25 cellular contexts compared by ENCODE assay signal in the genomic region with DNA sequence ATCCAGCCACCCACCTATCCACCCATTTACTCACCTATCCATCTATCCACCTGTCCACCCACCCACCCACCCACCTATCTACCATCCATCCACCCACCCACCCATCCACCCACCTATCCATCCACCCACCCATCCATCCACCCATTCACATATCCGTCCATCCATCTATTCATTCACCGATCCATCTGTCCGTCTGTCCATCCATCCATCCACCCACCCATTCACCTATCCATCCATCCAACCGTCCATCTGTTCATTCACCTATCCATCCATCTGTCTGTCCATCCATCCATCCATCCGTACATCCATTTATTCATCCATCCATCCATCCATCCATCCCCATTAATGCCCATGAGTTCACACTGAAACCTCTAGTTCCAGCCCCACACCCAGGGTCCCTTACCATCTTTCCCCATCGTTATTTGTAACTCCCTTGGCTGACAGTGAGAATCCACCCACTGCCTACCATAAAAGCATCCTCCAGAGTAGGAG. TPM values are rescaled to one million over a fixed set of nuclear protein-coding genes. Genes with fewer than 3 reads are reported as not detected.
DNase-seq lines count a peak whose midpoint lies in the region; ATAC-seq, FAIRE-seq and TF ChIP-seq lines count a peak whose summit lies in the region.
"Had no signal": no experiment of that assay in that cellular context is flagged by ENCODE, and none has a peak within 500 bp of the region (broad histone marks: within the 10 kb centered on the region; RNA-seq: fewer than 3 reads in every experiment).

No MANE protein-coding gene starts in this region.

- no peaks in the 10 kb centered on the region for H3K27me3 ChIP-seq in K562 (ENCODE audit: control insufficient read depth in 2 of 2, insufficient read depth in 2 of 2, low read length in 2 of 2)
- no peaks in the 10 kb centered on the region for H3K27me3 ChIP-seq in osteoblast (ENCODE audit: insufficient read depth, low read length)
- H3K27me3 ChIP-seq: BLaER1 treated with 17β-estradiol and CSF1 and Interleukin-3, amounts not matched to agents 10 nM and 100 nM had no signal

- TF ChIP-seq POLR2A in K562 (conservative IDR thresholded peaks at IDR 0.05): no peak

- H4K20me1 ChIP-seq in K562 (replicated peaks; ENCODE audit: control insufficient read depth, insufficient read depth, low read length) (peaks cover 23% of the 10 kb centered on the region), osteoblast (ENCODE audit: insufficient read depth, low read length) (peaks cover 41% of the 10 kb centered on the region)

- no peak overlapping the region for H3K9ac ChIP-seq in K562 (ENCODE audit: insufficient read depth in 1 of 2, low read depth in 2 of 2, low read length in 2 of 2)
- H3K9ac ChIP-seq: BLaER1 treated with 17β-estradiol and CSF1 and Interleukin-3, amounts not matched to agents 10 nM and 100 nM had no signal

- POLR2A ChIA-PET in HEK293 (lab: Yijun Ruan, JAX) (no interaction called here), K562 (lab: Yijun Ruan, JAX) (no interaction called here)

- no peak for TF ChIP-seq EP300 in K562 (IDR thresholded peaks at IDR 0.05; ENCODE audit: low read length)

- no peaks in the 10 kb centered on the region for H3K4me1 ChIP-seq in HEK293 (ENCODE audit: control insufficient read depth, insufficient read depth, low read length)
- H3K4me1 ChIP-seq in K562 (replicated peaks in 1 of 2; ENCODE audit: control insufficient read depth in 2 of 2, insufficient read depth in 2 of 2, low read length in 2 of 2): peaks cover 0 to 9% of the 10 kb centered on the region in 2 experiments; a peak in 1 of 5 replicates
- H3K4me1 ChIP-seq in osteoblast (ENCODE audit: insufficient read depth, low read length): peaks cover 13% of the 10 kb centered on the region

- CTCF ChIA-PET in HEK293 (lab: Yijun Ruan, JAX): interaction anchor here (0.7 to 2.8 kb wide), 4 partner anchors 10 to 21 kb away, joined by 3 to 21 read pairs (median 4); no protein-coding TSS in a partner anchor
- CTCF ChIA-PET in K562 (lab: Yijun Ruan, JAX; ENCODE audit: low intra/inter-chr PET ratio): interaction anchor here (1.1 kb wide), 1 partner anchor 31 kb away, joined by 3 read pairs; no protein-coding TSS in a partner anchor

- no peaks in the 10 kb centered on the region for H3K36me3 Mint-ChIP-seq in glutamatergic neuron (ENCODE audit: unreplicated experiment)

- H2AFZ ChIP-seq in K562 (ENCODE audit: low read depth, low read length) (no peak overlapping the region), osteoblast (ENCODE audit: low read length) (no peak overlapping the region)

- H3K9me3 ChIP-seq in HEK293 (ENCODE audit: control insufficient read depth, insufficient read depth, low read depth, low read length) (no peaks in the 10 kb centered on the region), K562 (replicated peaks; ENCODE audit: control insufficient read depth, insufficient read depth, low read depth, low read length) (no peaks in the 10 kb centered on the region), osteoblast (ENCODE audit: low read depth, low read length) (no peaks in the 10 kb centered on the region)
- H3K9me3 ChIP-seq: BLaER1 treated with 17β-estradiol and CSF1 and Interleukin-3, amounts not matched to agents 10 nM and 100 nM had no signal

- ATAC-seq in K562 (no peak), GM18502 (IDR thresholded peaks at IDR 0.05; ENCODE audit: poor library complexity, unreplicated experiment) (no peak)
- ATAC-seq: GM12878 had no signal

- peak overlapping the region; percentile 34 for H3K27ac Mint-ChIP-seq in glutamatergic neuron (ENCODE audit: unreplicated experiment)
- H3K27ac Mint-ChIP-seq: B cell; CD4-positive, alpha-beta T cell had no signal

- 65% methylated on average over 6 of the region's 6 CpGs for WGBS in K562 (ENCODE audit: insufficient coverage, low coverage, missing lambda C conversion rate)

- no peak for FAIRE-seq in K562 (lab: Jason Lieb, UNC)
- peak; percentile 77 for FAIRE-seq in urothelium cell line (lab: Jason Lieb, UNC)
- FAIRE-seq: A204.1, GM12878, GM12892 had no signal

- intact Hi-C loops in K562 (cut with micrococcal nuclease): no loop called here

- peaks cover 14% of the 10 kb centered on the region for H3K4me1 Mint-ChIP-seq in glutamatergic neuron (ENCODE audit: low read depth, unreplicated experiment)

- H3K9me1 ChIP-seq in K562 (ENCODE audit: control insufficient read depth, insufficient read depth, low read length): no peaks in the 10 kb centered on the region

- TF ChIP-seq RAD21 in K562 (CRISPR knock-in tag; conservative IDR thresholded peaks at IDR 0.05 in 1 of 2, IDR thresholded peaks at IDR 0.05 in 1 of 2): no peak

- H3K4me3 ChIP-seq in HEK293 (ENCODE audit: low read depth, low read length) (no peak overlapping the region), K562 (no peak overlapping the region), osteoblast (ENCODE audit: insufficient read depth, low read length) (no peak overlapping the region)
- H3K4me3 ChIP-seq: BLaER1 treated with 17β-estradiol and CSF1 and Interleukin-3, amounts not matched to agents 10 nM and 100 nM; GM12878 had no signal

- peaks cover 6% of the 10 kb centered on the region for H3K9me3 Mint-ChIP-seq in glutamatergic neuron (ENCODE audit: unreplicated experiment)
- H3K9me3 Mint-ChIP-seq: CD4-positive, alpha-beta T cell; CD8-positive, alpha-beta memory T cell had no signal

- no peak overlapping the region for H3K27ac ChIP-seq in HEK293 (ENCODE audit: extremely low read depth, low read depth, low read length)
- H3K27ac ChIP-seq in K562 (ENCODE audit: extremely low read depth, low read depth, low read length): no peak overlapping the region
- H3K27ac ChIP-seq in osteoblast (ENCODE audit: low read depth, low read length): no peak overlapping the region
- H3K27ac ChIP-seq: BLaER1 treated with 17β-estradiol and CSF1 and Interleukin-3, amounts not matched to agents 10 nM and 100 nM had no signal

- DNase-seq in K562 (ENCODE audit: extremely low read depth in 1 of 4, low spot score in 3 of 4): no peak
- DNase-seq in glutamatergic neuron: no peak
- no peak for DNase-seq in urothelium cell line (ENCODE audit: low spot score)
- no peak for DNase-seq in osteoblast (ENCODE audit: insufficient read length, low spot score, missing footprints)
- DNase-seq in AML-193 (lab: John Stamatoyannopoulos, UW): no peak
- DNase-seq in SHP77 treated with DMSO at 0.1 percent for 48 hours (lab: John Stamatoyannopoulos, UW): no peak
- DNase-seq: 8988T; ACHN; CD4-positive, alpha-beta T cell; CD8-positive, alpha-beta memory T cell; COR-L47; DMS 273 treated with DMSO at 0.1 percent for 48 hours; DMS153; DMS53; DMS79; DND-41; EL; GDM1 had no signal

- H3K36me3 ChIP-seq in HEK293 (ENCODE audit: control insufficient read depth in 2 of 2, insufficient read depth in 1 of 2, low read length in 2 of 2) (peaks cover 4 to 9% of the 10 kb centered on the region in 2 experiments; a peak in 2 of 3 replicates), K562 (ENCODE audit: control insufficient read depth, insufficient read depth, low read length) (peaks cover 13% of the 10 kb centered on the region; the same call in 2 of the 3 replicates), osteoblast (ENCODE audit: insufficient read depth, low read length) (peaks cover 3% of the 10 kb centered on the region)

- peak overlapping the region; percentile 10 for H3K4me3 Mint-ChIP-seq in glutamatergic neuron (ENCODE audit: unreplicated experiment)
- H3K4me3 Mint-ChIP-seq: B cell; CD4-positive, alpha-beta T cell; CD8-positive, alpha-beta memory T cell had no signal

- H3K79me2 ChIP-seq in K562 (ENCODE audit: control insufficient read depth, insufficient read depth, low read length) (peaks cover 66% of the 10 kb centered on the region), osteoblast (ENCODE audit: insufficient read depth, low read length) (peaks cover 74% of the 10 kb centered on the region)

- in situ Hi-C loops in K562 (cut with MboI): no loop called here

- H3K27me3 Mint-ChIP-seq in glutamatergic neuron (ENCODE audit: unreplicated experiment): peaks cover 10% of the 10 kb centered on the region
- H3K27me3 Mint-ChIP-seq: B cell; CD4-positive, alpha-beta T cell; CD8-positive, alpha-beta memory T cell had no signal

- no TSS peak for BruUV-seq in K562 (replicated peaks; lab: Mats Ljungman, UMichigan)

- TF ChIP-seq CTCF in HEK293 (tag by site-specific recombination; IDR thresholded peaks at IDR 0.05): no peak
- no peak for TF ChIP-seq CTCF in K562 (IDR thresholded peaks at IDR 0.05 in 2 of 3, conservative IDR thresholded peaks at IDR 0.05 in 1 of 3; ENCODE audit: insufficient read depth in 2 of 3, low read depth in 1 of 3, low read length in 3 of 3)
- no peak for TF ChIP-seq CTCF in glutamatergic neuron (IDR thresholded peaks at IDR 0.05; ENCODE audit: partially characterized antibody, unreplicated experiment)
- no peak for TF ChIP-seq CTCF in osteoblast (IDR thresholded peaks at IDR 0.05; ENCODE audit: extremely low read depth, low read depth, low read length)

- H3K4me2 ChIP-seq in K562 (ENCODE audit: insufficient read depth, low read length): no peak overlapping the region
- H3K4me2 ChIP-seq in osteoblast (ENCODE audit: insufficient read depth, low read length): no peak overlapping the region
- H3K4me2 ChIP-seq: BLaER1 treated with 17β-estradiol and CSF1 and Interleukin-3, amounts not matched to agents 10 nM and 100 nM had no signal

TF ChIP-seq in HEK293, 187 proteins besides CTCF, POLR2A, EP300 and RAD21 (continues in another document):
- TF ChIP-seq ZNF843 (tag by site-specific recombination; IDR thresholded peaks at IDR 0.05) (no peak), WT1 (tag by site-specific recombination; IDR thresholded peaks at IDR 0.05) (no peak)

RNA-seq across cellular contexts. Expression of a gene that starts 31.3 kb away (rescaled TPM):
- 107 and 202 TPM in 2 replicates for total RNA-seq in K562 (2011; cell fraction: chromatin; rRNA removed; ENCODE audit: low replicate concordance)
- 89.1 and 93.6 TPM in 2 replicates for total RNA-seq in K562 (2011; cell fraction: nucleolus; rRNA removed)
- total RNA-seq in K562 (2011; cell fraction: nucleoplasm; rRNA removed): 45.3 and 67.9 TPM in 2 replicates
- total RNA-seq in K562 (2014; rRNA removed) (11.0 and 12.0 TPM in 2 replicates), K562 (2014; rRNA removed; fragmentation: Illumina TruSeq; extraction: Trizol) (3.6 and 4.5 TPM in 2 replicates), K562 (2015; rRNA removed; fragmentation: Illumina TruSeq; extraction: Trizol) (7.3 and 7.7 TPM in 2 replicates), K562 (2021) (29.9 TPM in 2 replicates), glutamatergic neuron (ENCODE audit: unreplicated experiment) (153 TPM), osteoblast (19.7 and 22.1 TPM in 2 replicates)
- polyA plus RNA-seq in K562 (2011; rRNA removed) (11.2 and 20.3 TPM in 2 replicates), K562 (2014; fragmentation: Illumina TruSeq; extraction: Trizol) (5.1 and 10.5 TPM in 2 replicates), K562 (2014; fragmentation: Nextera tagmentation; extraction: Ambion mirVana) (under 1 TPM; 0.21 to 0.25 TPM), K562 (2014; rRNA removed) (11.5 and 13.7 TPM in 2 replicates)
- 10.4 and 17.7 TPM in 2 replicates for polyA plus RNA-seq in K562 (2011; cell fraction: cytosol; rRNA removed)
- polyA plus RNA-seq in K562 (2011; cell fraction: nucleus; rRNA removed): 25.6 and 35.2 TPM in 2 replicates
- polyA plus RNA-seq in K562 (2012): 16.8 and 24.0 TPM in 2 replicates
- polyA minus RNA-seq in K562 (2011; rRNA and poly(A)+ RNA removed): 10.5 and 14.0 TPM in 2 replicates
- polyA minus RNA-seq in K562 (2011; cell fraction: cytosol; rRNA and poly(A)+ RNA removed): 34.8 and 59.5 TPM in 2 replicates
- polyA minus RNA-seq in K562 (2011; cell fraction: nucleus; rRNA and poly(A)+ RNA removed): 26.9 and 35.7 TPM in 2 replicates
